12 cellular contexts compared by ENCODE assay signal in genomic region chr15:43286074-43286473, GRCh38. TPM values are rescaled to one million over a fixed set of nuclear protein-coding genes. Genes with fewer than 3 reads are reported as not detected.
DNase-seq lines count a peak whose midpoint lies in the region; ATAC-seq, FAIRE-seq and TF ChIP-seq lines count a peak whose summit lies in the region.
"Had no signal": no experiment of that assay in that cellular context is flagged by ENCODE, and none has a peak within 500 bp of the region (broad histone marks: within the 10 kb centered on the region; RNA-seq: fewer than 3 reads in every experiment).

No MANE protein-coding gene starts in this region.

- H3K27me3 ChIP-seq in OCI-LY3 (ENCODE audit: low read depth, low read length) (peaks cover 8% of the 10 kb centered on the region; the same call in 1 of the 2 replicates), neuronal stem cell (ENCODE audit: control insufficient read depth in 3 of 3, insufficient read depth in 3 of 3, low read depth in 1 of 3, low read length in 3 of 3) (peaks cover 0 to 13% (median 3%) of the 10 kb centered on the region in 3 experiments)
- H3K27me3 ChIP-seq: SJCRH30 had no signal

- H3K4me3 ChIP-seq in A549, result no peak overlapping the region
- no peak overlapping the region for H3K4me3 ChIP-seq in OCI-LY3 (ENCODE audit: low read length)
- no peak overlapping the region for H3K4me3 ChIP-seq in neuronal stem cell (ENCODE audit: low read length in 2 of 2)
- H3K4me3 ChIP-seq: MG63, SJCRH30 had no signal

- no peak overlapping the region for H3K9ac ChIP-seq in OCI-LY3 (ENCODE audit: low read length)
- no peak overlapping the region for H3K9ac ChIP-seq in neuronal stem cell (ENCODE audit: low read depth, low read length, poor library complexity)

- no peak overlapping the region for H2BK12ac ChIP-seq in neuronal stem cell (ENCODE audit: low read length)

- no peak overlapping the region for H3K27ac ChIP-seq in A549
- no peak overlapping the region for H3K27ac ChIP-seq in OCI-LY3 (ENCODE audit: low read length)
- H3K27ac ChIP-seq in neuronal stem cell (replicated peaks; ENCODE audit: low read length), result no peak overlapping the region
- H3K27ac ChIP-seq: SJCRH30 had no signal

- H3K4me2 ChIP-seq in A549, result no peak overlapping the region
- H3K4me2 ChIP-seq in OCI-LY3 (ENCODE audit: low read length), result no peak overlapping the region
- no peak overlapping the region for H3K4me2 ChIP-seq in neuronal stem cell (ENCODE audit: insufficient read depth, low read length, poor library complexity, severe bottlenecking)

- no peaks in the 10 kb centered on the region for H3K79me1 ChIP-seq in neuronal stem cell (ENCODE audit: low read depth, low read length)

- no peak overlapping the region for H3K14ac ChIP-seq in neuronal stem cell (ENCODE audit: low read length)

- no peak for TF ChIP-seq RAD21 in A549 (conservative IDR thresholded peaks at IDR 0.05 in 1 of 2, IDR thresholded peaks at IDR 0.05 in 1 of 2)

- 31% methylated on average over 6 of the region's 7 CpGs for WGBS in A549 (ENCODE audit: missing lambda C conversion rate)
- WGBS in neuronal stem cell (ENCODE audit: extremely low coverage in 2 of 2, insufficient read length in 2 of 2, insufficient replicate concordance in 1 of 2), 2 donors, result no CpG with 5 or more reads among the region's 7 CpGs

- H3K18ac ChIP-seq in neuronal stem cell (ENCODE audit: low read length), result no peak overlapping the region

- H3K36me3 ChIP-seq in OCI-LY3 (replicated peaks; ENCODE audit: low read depth, low read length), result no peaks in the 10 kb centered on the region
- H3K36me3 ChIP-seq in neuronal stem cell (replicated peaks in 1 of 2; ENCODE audit: control insufficient read depth in 2 of 2, insufficient read depth in 2 of 2, low read length in 2 of 2), result no peaks in the 10 kb centered on the region
- H3K36me3 ChIP-seq: MG63, SJCRH30 had no signal

- no peak for TF ChIP-seq EP300 in A549 (IDR thresholded peaks at IDR 0.05)

- CTCF ChIA-PET in A549 (lab: Yijun Ruan, JAX), result interaction anchor here (0.5 to 4.3 kb wide), 41 partner anchors 8 to 718 kb away, joined by 3 to 114 read pairs (median 6); partner anchors contain the start of genes CCNDBP1, CDAN1 and TGM5

- H2BK5ac ChIP-seq in neuronal stem cell (ENCODE audit: low read length), result no peak overlapping the region

- no peak overlapping the region for H2BK15ac ChIP-seq in neuronal stem cell (ENCODE audit: low read length)

- H4K20me1 ChIP-seq in OCI-LY3 (ENCODE audit: insufficient read depth, low read length), result no peaks in the 10 kb centered on the region

- no peaks in the 10 kb centered on the region for H3K4me1 ChIP-seq in A549
- H3K4me1 ChIP-seq in OCI-LY3 (ENCODE audit: low read length), result peaks cover 17% of the 10 kb centered on the region
- H3K4me1 ChIP-seq in neuronal stem cell (ENCODE audit: control insufficient read depth in 2 of 2, insufficient read depth in 1 of 2, low read depth in 1 of 2, low read length in 2 of 2), result peaks cover 0 to 2% of the 10 kb centered on the region in 2 donors
- H3K4me1 ChIP-seq: SJCRH30 had no signal

- no peak overlapping the region for H4K91ac ChIP-seq in neuronal stem cell (ENCODE audit: low read depth, low read length, poor library complexity)

- no peak for DNase-seq in A549 (ENCODE audit: low read depth in 1 of 2, low spot score in 1 of 2)
- no peak for DNase-seq in neuronal stem cell (ENCODE audit: low spot score)
- no peak for DNase-seq in CD1c-positive myeloid dendritic cell (ENCODE audit: extremely low spot score)
- DNase-seq in stimulated activated CD4-positive, alpha-beta T cell treated with anti-CD3 and anti-CD28 coated beads, Interleukin-4, amount 100 ng/mL, for 1 hour, result no peak
- DNase-seq in ureter (ENCODE audit: low spot score), result no peak
- DNase-seq: DMS79, MG63 had no signal

- no peak overlapping the region for H2AK5ac ChIP-seq in neuronal stem cell (ENCODE audit: low read depth, low read length)

- TF ChIP-seq POLR2A in A549 (IDR thresholded peaks at IDR 0.05; ENCODE audit: low read length), result no peak

- H3K79me2 ChIP-seq in OCI-LY3 (ENCODE audit: low read length), result no peaks in the 10 kb centered on the region

- POLR2A ChIA-PET in A549 (lab: Yijun Ruan, JAX), result interaction anchor here (1.0 kb wide), 1 partner anchor 61 kb away, joined by 6 read pairs; no protein-coding TSS in a partner anchor

- peak overlapping the region; percentile 71 for H2AFZ ChIP-seq in OCI-LY3 (ENCODE audit: low read depth, low read length)
- peak overlapping the region; percentile 42 for H2AFZ ChIP-seq in neuronal stem cell (ENCODE audit: low read length)

- FAIRE-seq in A549 (lab: Jason Lieb, UNC), result no peak

- no peak overlapping the region for H2BK120ac ChIP-seq in neuronal stem cell (ENCODE audit: low read depth, low read length)

- H3K9me3 ChIP-seq in A549 (no peaks in the 10 kb centered on the region), OCI-LY3 (ENCODE audit: insufficient read depth, low read length) (no peaks in the 10 kb centered on the region), neuronal stem cell (replicated peaks in 1 of 2; ENCODE audit: control insufficient read depth in 2 of 2, insufficient read depth in 1 of 2, low read depth in 1 of 2, low read length in 2 of 2) (no peaks in the 10 kb centered on the region)
- H3K9me3 ChIP-seq: SJCRH30 had no signal

- no peak overlapping the region for H3K4ac ChIP-seq in neuronal stem cell (ENCODE audit: low read length)

- ATAC-seq in A549 (peak; percentile 54 to 63; a peak in 4 of 6 replicates), esophagus mucosa (peak; percentile 30), GM21447 (IDR thresholded peaks at IDR 0.05; ENCODE audit: unreplicated experiment) (no peak)

- TF ChIP-seq CTCF in A549 (IDR thresholded peaks at IDR 0.05), result no peak
- TF ChIP-seq CTCF in OCI-LY3 (IDR thresholded peaks at IDR 0.05; ENCODE audit: low read depth, low read length), result no peak

- no peak overlapping the region for H4K8ac ChIP-seq in neuronal stem cell (ENCODE audit: low read depth, low read length)

- H3K23ac ChIP-seq in neuronal stem cell (ENCODE audit: low read depth, low read length, poor library complexity), result no peak overlapping the region

TF ChIP-seq in A549, 52 proteins besides CTCF, POLR2A, EP300 and RAD21:
- TF ChIP-seq, protein P1, sequence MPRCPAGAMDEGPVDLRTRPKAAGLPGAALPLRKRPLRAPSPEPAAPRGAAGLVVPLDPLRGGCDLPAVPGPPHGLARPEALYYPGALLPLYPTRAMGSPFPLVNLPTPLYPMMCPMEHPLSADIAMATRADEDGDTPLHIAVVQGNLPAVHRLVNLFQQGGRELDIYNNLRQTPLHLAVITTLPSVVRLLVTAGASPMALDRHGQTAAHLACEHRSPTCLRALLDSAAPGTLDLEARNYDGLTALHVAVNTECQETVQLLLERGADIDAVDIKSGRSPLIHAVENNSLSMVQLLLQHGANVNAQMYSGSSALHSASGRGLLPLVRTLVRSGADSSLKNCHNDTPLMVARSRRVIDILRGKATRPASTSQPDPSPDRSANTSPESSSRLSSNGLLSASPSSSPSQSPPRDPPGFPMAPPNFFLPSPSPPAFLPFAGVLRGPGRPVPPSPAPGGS (IDR thresholded peaks at IDR 0.05), result no peak
- TF ChIP-seq MYC (IDR thresholded peaks at IDR 0.05; ENCODE audit: borderline replicate concordance, low read length) (no peak), NPAS2 (CRISPR knock-in tag; IDR thresholded peaks at IDR 0.05; ENCODE audit: borderline replicate concordance) (no peak), USF2 (IDR thresholded peaks at IDR 0.05) (no peak), ATOH8 (CRISPR knock-in tag; IDR thresholded peaks at IDR 0.05; ENCODE audit: low read depth) (no peak)
TF ChIP-seq in A549: peak in this region for 0.

RNA-seq across cellular contexts. Expression of gene TGM7, which starts 16.0 kb away (rescaled TPM):
- polyA plus RNA-seq in A549 (2011; rRNA removed) (not detected in 2 replicates), A549 (2017; fragmentation: RNase III; extraction: RNeasy Plus Mini Kit Qiagen cat#74134 plus additional on column Dnase treatment) (not detected in 3 replicates)
- not detected in 2 replicates for polyA plus RNA-seq in A549 (2012; cell fraction: cytosol; rRNA removed)
- not detected in 2 replicates for polyA plus RNA-seq in A549 (2012; cell fraction: nucleus; rRNA removed)
- not detected in 2 replicates for polyA minus RNA-seq in A549 (2011; rRNA and poly(A)+ RNA removed)
- total RNA-seq in esophagus mucosa (0.40 TPM), ureter (not detected)
- polyA plus RNA-seq in neuronal stem cell (2013, experiment 1 of 2), result not detected
- not detected for polyA plus RNA-seq in neuronal stem cell (2013, experiment 2 of 2)
- total RNA-seq: CD4-positive, alpha-beta T cell; SJCRH30 had no signal

RNA-seq across cellular contexts. Expression of gene TGM5, which starts 19.3 kb away (rescaled TPM):
- not detected in 2 replicates for polyA plus RNA-seq in A549 (2011; rRNA removed)
- not detected in 2 replicates for polyA plus RNA-seq in A549 (2012; cell fraction: cytosol; rRNA removed)
- polyA plus RNA-seq in A549 (2012; cell fraction: nucleus; rRNA removed), result not detected in 2 replicates
- not detected in 3 replicates for polyA plus RNA-seq in A549 (2017; fragmentation: RNase III; extraction: RNeasy Plus Mini Kit Qiagen cat#74134 plus additional on column Dnase treatment)
- not detected in 2 replicates for polyA minus RNA-seq in A549 (2011; rRNA and poly(A)+ RNA removed)
- 13.5 TPM for total RNA-seq in esophagus mucosa
- polyA plus RNA-seq in neuronal stem cell (2013, experiment 1 of 2), result not detected
- polyA plus RNA-seq in neuronal stem cell (2013, experiment 2 of 2), result not detected
- total RNA-seq in ureter, result 0.91 TPM
- total RNA-seq: CD4-positive, alpha-beta T cell; SJCRH30 had no signal

RNA-seq across cellular contexts. Expression of gene LCMT2, which starts 44.3 kb away (rescaled TPM):
- polyA plus RNA-seq in A549 (2011; rRNA removed) (9.7 and 12.8 TPM in 2 replicates), A549 (2017; fragmentation: RNase III; extraction: RNeasy Plus Mini Kit Qiagen cat#74134 plus additional on column Dnase treatment) (5.9 to 8.3 TPM (median 7.5 TPM) in 3 replicates)
- 2.5 and 3.3 TPM in 2 replicates for polyA plus RNA-seq in A549 (2012; cell fraction: cytosol; rRNA removed)
- polyA plus RNA-seq in A549 (2012; cell fraction: nucleus; rRNA removed), result 2.6 and 3.9 TPM in 2 replicates
- polyA minus RNA-seq in A549 (2011; rRNA and poly(A)+ RNA removed), result 10.6 and 14.0 TPM in 2 replicates
- total RNA-seq in esophagus mucosa (7.8 TPM), ureter (12.8 TPM)
- polyA plus RNA-seq in neuronal stem cell (2013, experiment 1 of 2), result 4.2 TPM
- 3.9 TPM for polyA plus RNA-seq in neuronal stem cell (2013, experiment 2 of 2)
